11 cellular contexts compared by ENCODE assay signal in genomic region chr7:26284995-26285632, GRCh38. TPM values are rescaled to one million over a fixed set of nuclear protein-coding genes. Genes with fewer than 3 reads are reported as not detected.
DNase-seq lines count a peak whose midpoint lies in the region; ATAC-seq, FAIRE-seq and TF ChIP-seq lines count a peak whose summit lies in the region.
"Had no signal": no experiment of that assay in that cellular context is flagged by ENCODE, and none has a peak within 500 bp of the region (broad histone marks: within the 10 kb centered on the region; RNA-seq: fewer than 3 reads in every experiment).

No MANE protein-coding gene starts in this region.

- H3K4me3 Mint-ChIP-seq in osteocyte (ENCODE audit: unreplicated experiment) = no peak overlapping the region

- H3K36me3 ChIP-seq in HepG2 (replicated peaks in 1 of 2; ENCODE audit: control insufficient read depth in 1 of 2, insufficient read depth in 2 of 2, low read length in 2 of 2) = no peaks in the 10 kb centered on the region
- no peaks in the 10 kb centered on the region for H3K36me3 ChIP-seq in MG63
- H3K36me3 ChIP-seq: SJSA1 had no signal

- DNase-seq in DMS 273 (lab: John Stamatoyannopoulos, UW; ENCODE audit: unreplicated experiment) = peak; percentile 40
- no peak for DNase-seq in DMS 273 treated with DMSO at 0.1 percent for 48 hours (lab: John Stamatoyannopoulos, UW)
- peak; percentile 76 for DNase-seq in HuH-7 (ENCODE audit: low spot score)
- DNase-seq in SIG-M5 treated with dmso at 0.1 percent for 504 hours (lab: John Stamatoyannopoulos, UW; ENCODE audit: unreplicated experiment) = peak; percentile 76
- DNase-seq in HepG2 (ENCODE audit: low spot score) = peak; percentile 46
- no peak for DNase-seq in MG63
- DNase-seq in osteocyte (ENCODE audit: extremely low spot score, unreplicated experiment) = no peak
- DNase-seq: nucleus accumbens had no signal

- 6% methylated on average over 5 of the region's 5 CpGs for WGBS in HepG2 (ENCODE audit: low lambda C conversion rate)

- no peaks in the 10 kb centered on the region for H4K20me1 ChIP-seq in HepG2 (ENCODE audit: insufficient read depth, low read length)

- H2AFZ ChIP-seq in HepG2 (ENCODE audit: low read length) = no peak overlapping the region

- ATAC-seq in HepG2 (peak; percentile 75), HG02759 (IDR thresholded peaks at IDR 0.05; ENCODE audit: unreplicated experiment) (no peak)

- peak; percentile 39; the same call in 1 of the 2 replicates for TF ChIP-seq RAD21 in HepG2 (CRISPR knock-in tag; IDR thresholded peaks at IDR 0.05)

- POLR2A ChIA-PET in HepG2 (lab: Yijun Ruan, JAX) = interaction anchor here (1.7 kb wide), 1 partner anchor 84 kb away, joined by 5 read pairs; the partner anchor contains the start of gene CBX3

- H3K9me3 ChIP-seq in HepG2 (ENCODE audit: low read length) (no peaks in the 10 kb centered on the region), MG63 (no peaks in the 10 kb centered on the region)
- H3K9me3 ChIP-seq: SJSA1 had no signal

- no peak overlapping the region for H3K27ac ChIP-seq in HepG2 (ENCODE audit: extremely low read length, insufficient read depth, low read length)
- H3K27ac ChIP-seq: SJSA1 had no signal

- CTCF ChIA-PET in HepG2 (lab: Yijun Ruan, JAX; ENCODE audit: low intra/inter-chr PET ratio, low total read pairs) = no interaction called here

- H3K4me1 ChIP-seq in HepG2 (ENCODE audit: insufficient read depth, low read length) = peaks cover 26% of the 10 kb centered on the region
- H3K4me1 ChIP-seq: SJSA1 had no signal

- no peak for TF ChIP-seq EP300 in HepG2 (IDR thresholded peaks at IDR 0.05; ENCODE audit: low read depth in 2 of 2, low read length in 2 of 2)
- no peak for TF ChIP-seq EP300 in HepG2 (CRISPR knock-in tag; IDR thresholded peaks at IDR 0.05; ENCODE audit: borderline replicate concordance)

- H3K79me2 ChIP-seq in HepG2 (ENCODE audit: insufficient read depth, low read length) = no peaks in the 10 kb centered on the region

- TF ChIP-seq CTCF in HepG2 (CRISPR knock-in tag; IDR thresholded peaks at IDR 0.05) (peak; percentile 57), osteocyte (IDR thresholded peaks at IDR 0.05) (no peak)

- no peaks in the 10 kb centered on the region for H3K4me1 Mint-ChIP-seq in osteocyte (ENCODE audit: unreplicated experiment)

- H3K4me2 ChIP-seq in HepG2 (ENCODE audit: low read depth, low read length) = peak overlapping the region; percentile 40; the same call in 1 of the 2 replicates

- H3K27me3 Mint-ChIP-seq in osteocyte (ENCODE audit: unreplicated experiment) = peaks cover 22% of the 10 kb centered on the region

- BruUV-seq in HepG2 (replicated peaks; lab: Mats Ljungman, UMichigan) = no TSS peak

- TF ChIP-seq POLR2A in HepG2 (IDR thresholded peaks at IDR 0.05; ENCODE audit: insufficient read depth in 1 of 2, low read depth in 2 of 2, low read length in 2 of 2) = no peak

- no peak overlapping the region for H3K27ac Mint-ChIP-seq in osteocyte (ENCODE audit: unreplicated experiment)

- H3K4me3 ChIP-seq in HepG2 (replicated peaks in 1 of 3; ENCODE audit: insufficient read depth in 1 of 3, low read depth in 2 of 3, low read length in 3 of 3) (no peak overlapping the region), MG63 (no peak overlapping the region)
- H3K4me3 ChIP-seq: SJSA1 had no signal

- no peak for FAIRE-seq in HepG2 (lab: Jason Lieb, UNC)
- FAIRE-seq: A204.1 had no signal

- H3K27me3 ChIP-seq in HepG2 (ENCODE audit: control insufficient read depth in 1 of 2, insufficient read depth in 2 of 2, low read length in 2 of 2) (no peaks in the 10 kb centered on the region), MG63 (no peaks in the 10 kb centered on the region)
- H3K27me3 ChIP-seq: SJSA1 had no signal

- H3K9ac ChIP-seq in HepG2 (ENCODE audit: insufficient read depth, low read depth, low read length) = no peak overlapping the region

- intact Hi-C loops in HepG2 (cut with micrococcal nuclease; ENCODE audit: unreplicated experiment) = loop anchor here (5.0 kb wide), 1 partner anchor 203 kb away; no protein-coding TSS in a partner anchor

- in situ Hi-C loops in HepG2 (cut with HindIII; ENCODE audit: extremely low pct_ligation_motif_present, low pct_unique_long_range_greater_than_20kb) = loop anchor here (25.0 kb wide), 1 partner anchor 398 kb away; no protein-coding TSS in a partner anchor

- H3K36me3 Mint-ChIP-seq in osteocyte (ENCODE audit: unreplicated experiment) = no peaks in the 10 kb centered on the region

- no peaks in the 10 kb centered on the region for H3K9me3 Mint-ChIP-seq in osteocyte (ENCODE audit: unreplicated experiment)

TF ChIP-seq in HepG2, 621 proteins besides CTCF, POLR2A, EP300 and RAD21:
- TF ChIP-seq ZNF629 (CRISPR knock-in tag; conservative IDR thresholded peaks at IDR 0.05) = peak; percentile 67; the same call in 1 of the 2 replicates
- TF ChIP-seq ZNF501 (CRISPR knock-in tag; IDR thresholded peaks at IDR 0.05) = no peak
- TF ChIP-seq ATF4 (CRISPR knock-in tag; IDR thresholded peaks at IDR 0.05) = peak in 1 of 2 experiments; percentile 34; a peak in 1 of 4 replicates
- 0 out of 2 replicates have a peak, but pooled peaks have one; percentile 10 for TF ChIP-seq USF2 (IDR thresholded peaks at IDR 0.05; ENCODE audit: low read depth, low read length)
- no peak for TF ChIP-seq USF2 (CRISPR knock-in tag; IDR thresholded peaks at IDR 0.05; ENCODE audit: borderline replicate concordance)
- TF ChIP-seq ZMAT3 (CRISPR knock-in tag; conservative IDR thresholded peaks at IDR 0.05) = no peak
- TF ChIP-seq STAG1 (CRISPR knock-in tag; IDR thresholded peaks at IDR 0.05) = peak; percentile 64
- TF ChIP-seq ZNF557 (CRISPR knock-in tag; IDR thresholded peaks at IDR 0.05) = no peak
- peak; percentile 26; the same call in 1 of the 2 replicates for TF ChIP-seq CEBPB (IDR thresholded peaks at IDR 0.05; ENCODE audit: borderline replicate concordance, low read depth, low read length)
- TF ChIP-seq SMC3 (IDR thresholded peaks at IDR 0.05; ENCODE audit: low read length) = peak; percentile 32; the same call in 1 of the 2 replicates
- no peak for TF ChIP-seq ZNF317 (CRISPR knock-in tag; IDR thresholded peaks at IDR 0.05)

RNA-seq across cellular contexts. Expression of gene SNX10, which starts 6.5 kb away (rescaled TPM):
- total RNA-seq in HepG2 (2016; rRNA removed; fragmentation: Illumina TruSeq; extraction: Trizol) (26.0 and 43.1 TPM in 2 replicates), osteocyte (not detected in 2 replicates)
- 11.0 and 13.9 TPM in 2 replicates for total RNA-seq in HepG2 (2016; cell fraction: cytosol; rRNA removed; fragmentation: Illumina TruSeq; extraction: Trizol; ENCODE audit: low read depth)
- 26.8 and 44.6 TPM in 2 replicates for total RNA-seq in HepG2 (2016; cell fraction: insoluble cytoplasmic fraction; rRNA removed; fragmentation: Illumina TruSeq; extraction: Trizol)
- 36.5 and 37.9 TPM in 2 replicates for total RNA-seq in HepG2 (2016; cell fraction: membrane; rRNA removed; fragmentation: Illumina TruSeq; extraction: Trizol)
- total RNA-seq in HepG2 (2016; cell fraction: nucleus; rRNA removed; fragmentation: Illumina TruSeq; extraction: Trizol) = 14.2 and 18.3 TPM in 2 replicates
- 18.6 and 27.6 TPM in 2 replicates for polyA plus RNA-seq in HepG2 (2011; rRNA removed)
- polyA plus RNA-seq in HepG2 (2011; cell fraction: cytosol; rRNA removed) = 13.8 and 23.3 TPM in 2 replicates
- polyA plus RNA-seq in HepG2 (2011; cell fraction: nucleus; rRNA removed) = 5.2 and 8.7 TPM in 2 replicates
- 32.4 and 42.5 TPM in 2 replicates for polyA plus RNA-seq in HepG2 (2012)
- 19.2 and 21.4 TPM in 2 replicates for polyA plus RNA-seq in HepG2 (2016; cell fraction: cytosol; fragmentation: Illumina TruSeq; extraction: Trizol; ENCODE audit: low read depth)
- polyA plus RNA-seq in HepG2 (2016; cell fraction: insoluble cytoplasmic fraction; fragmentation: Illumina TruSeq; extraction: Trizol; ENCODE audit: low read depth) = 55.9 and 58.7 TPM in 2 replicates
- 39.2 and 40.3 TPM in 2 replicates for polyA plus RNA-seq in HepG2 (2016; cell fraction: membrane; fragmentation: Illumina TruSeq; extraction: Trizol; ENCODE audit: low read depth)
- 28.8 and 32.3 TPM in 2 replicates for polyA plus RNA-seq in HepG2 (2016; cell fraction: nucleus; fragmentation: Illumina TruSeq; extraction: Trizol; ENCODE audit: insufficient read depth, low read depth)
- 1.4 and 7.6 TPM in 2 replicates for polyA minus RNA-seq in HepG2 (2011; rRNA and poly(A)+ RNA removed; ENCODE audit: low replicate concordance)
- 18.6 and 21.0 TPM in 2 replicates for polyA minus RNA-seq in HepG2 (2011; cell fraction: cytosol; rRNA and poly(A)+ RNA removed)
- 12.9 and 18.8 TPM in 2 replicates for polyA minus RNA-seq in HepG2 (2011; cell fraction: nucleus; rRNA and poly(A)+ RNA removed)
- 3.0 and 4.4 TPM in 2 replicates for total RNA-seq in MG63 (2014; rRNA removed; shearing (Covaris generic); ENCODE audit: low replicate concordance)

Comparison
In these comparisons a context has a peak if more than half of its experiments do, and no peak if none do; other contexts are left out.
1. DNase-seq: peak in DMS 273 (single experiment), HuH-7 (single experiment), SIG-M5 treated with dmso at 0.1 percent for 504 hours (single experiment) and HepG2 (single experiment); none in DMS 273 treated with DMSO at 0.1 percent for 48 hours (single experiment), MG63 (single experiment) and osteocyte (single experiment).